Comparison of ENCODE assay signal across 6 cellular contexts in genomic region chr3:42672495-42672894, GRCh38. TPM values are rescaled to one million over a fixed set of nuclear protein-coding genes. Genes with fewer than 3 reads are reported as not detected.
"Had no signal": no experiment of that assay in that cellular context is flagged by ENCODE, and none has a peak within 500 bp of the region (broad histone marks: within the 10 kb centered on the region; RNA-seq: fewer than 3 reads in every experiment).

No MANE protein-coding gene starts in this region.

- H3K4me3 ChIP-seq: GM23338 had no signal

- ATAC-seq: GM23338 had no signal

- DNase-seq: H9, HCEC 1CT, IMR-90 had no signal

RNA-seq across cellular contexts. Expression of gene KLHL40, which starts 12.8 kb away (rescaled TPM):
- total RNA-seq: GM23338, H1, H9, HT-29, IMR-90 had no signal

RNA-seq across cellular contexts. Expression of gene HHATL, which starts 30.1 kb away (rescaled TPM):
- total RNA-seq: GM23338, H1, HT-29, IMR-90 had no signal
